10 cellular contexts compared by ENCODE assay signal in genomic region chr4:104743141-104743748, GRCh38.
DNase-seq lines count a peak whose midpoint lies in the region; ATAC-seq lines count a peak whose summit lies in the region.
"Had no signal": no experiment of that assay in that cellular context is flagged by ENCODE, and none has a peak within 500 bp of the region (broad histone marks: within the 10 kb centered on the region; RNA-seq: fewer than 3 reads in every experiment).

No MANE protein-coding gene starts in this region.

- no peaks in the 10 kb centered on the region for H3K36me3 Mint-ChIP-seq in memory B cell
- H3K36me3 Mint-ChIP-seq in activated CD4-positive, alpha-beta memory T cell treated with anti-CD3 and anti-CD28 coated beads for 36 hours: no peaks in the 10 kb centered on the region
- no peaks in the 10 kb centered on the region for H3K36me3 Mint-ChIP-seq in activated CD4-positive, alpha-beta memory T cell treated with anti-CD3 and anti-CD28 coated beads, Interleukin-2, amount 10 ng/mL, durations not matched to agents 7 days and 5 days (ENCODE audit: low read depth)

- CTCF ChIA-PET in activated CD4-positive, alpha-beta memory T cell treated with anti-CD3 and anti-CD28 coated beads for 36 hours (lab: Charles Lee): no interaction called here
- CTCF ChIA-PET in activated CD4-positive, alpha-beta memory T cell treated with anti-CD3 and anti-CD28 coated beads, Interleukin-2, amount 10 ng/mL, durations not matched to agents 7 days and 5 days (lab: Charles Lee): no interaction called here

- peaks cover 18% of the 10 kb centered on the region for H3K4me1 Mint-ChIP-seq in memory B cell
- H3K4me1 Mint-ChIP-seq in activated CD4-positive, alpha-beta memory T cell treated with anti-CD3 and anti-CD28 coated beads for 36 hours (ENCODE audit: low read depth): no peaks in the 10 kb centered on the region
- no peaks in the 10 kb centered on the region for H3K4me1 Mint-ChIP-seq in activated CD4-positive, alpha-beta memory T cell treated with anti-CD3 and anti-CD28 coated beads, Interleukin-2, amount 10 ng/mL, durations not matched to agents 7 days and 5 days

- peak overlapping the region; percentile 27 for H3K4me3 Mint-ChIP-seq in memory B cell
- H3K4me3 Mint-ChIP-seq in activated CD4-positive, alpha-beta memory T cell treated with anti-CD3 and anti-CD28 coated beads for 36 hours: no peak overlapping the region
- no peak overlapping the region for H3K4me3 Mint-ChIP-seq in activated CD4-positive, alpha-beta memory T cell treated with anti-CD3 and anti-CD28 coated beads, Interleukin-2, amount 10 ng/mL, durations not matched to agents 7 days and 5 days

- POLR2A ChIA-PET in activated CD4-positive, alpha-beta memory T cell treated with anti-CD3 and anti-CD28 coated beads for 36 hours (lab: Charles Lee): no interaction called here
- POLR2A ChIA-PET in activated CD4-positive, alpha-beta memory T cell treated with anti-CD3 and anti-CD28 coated beads, Interleukin-2, amount 10 ng/mL, durations not matched to agents 7 days and 5 days (lab: Charles Lee): interaction anchor here (0.8 kb wide), 1 partner anchor 15 kb away, joined by 3 read pairs; no protein-coding TSS in a partner anchor

- ATAC-seq in GM18907 (IDR thresholded peaks at IDR 0.05; ENCODE audit: unreplicated experiment) (peak; percentile 97), GM21717 (IDR thresholded peaks at IDR 0.05; ENCODE audit: unreplicated experiment) (peak; percentile 97), HG03175 (IDR thresholded peaks at IDR 0.05; ENCODE audit: unreplicated experiment) (peak; percentile 99), memory B cell (ENCODE audit: low read depth) (peak; percentile 96)

- no peaks in the 10 kb centered on the region for H3K27me3 Mint-ChIP-seq in memory B cell
- peaks cover 1% of the 10 kb centered on the region for H3K27me3 Mint-ChIP-seq in activated CD4-positive, alpha-beta memory T cell treated with anti-CD3 and anti-CD28 coated beads for 36 hours
- no peaks in the 10 kb centered on the region for H3K27me3 Mint-ChIP-seq in activated CD4-positive, alpha-beta memory T cell treated with anti-CD3 and anti-CD28 coated beads, Interleukin-2, amount 10 ng/mL, durations not matched to agents 7 days and 5 days

- H3K9me3 Mint-ChIP-seq in memory B cell: no peaks in the 10 kb centered on the region
- no peaks in the 10 kb centered on the region for H3K9me3 Mint-ChIP-seq in activated CD4-positive, alpha-beta memory T cell treated with anti-CD3 and anti-CD28 coated beads for 36 hours
- no peaks in the 10 kb centered on the region for H3K9me3 Mint-ChIP-seq in activated CD4-positive, alpha-beta memory T cell treated with anti-CD3 and anti-CD28 coated beads, Interleukin-2, amount 10 ng/mL, durations not matched to agents 7 days and 5 days

- H3K27ac Mint-ChIP-seq in memory B cell: peak overlapping the region; percentile 10
- H3K27ac Mint-ChIP-seq in activated CD4-positive, alpha-beta memory T cell treated with anti-CD3 and anti-CD28 coated beads for 36 hours: no peak overlapping the region
- no peak overlapping the region for H3K27ac Mint-ChIP-seq in activated CD4-positive, alpha-beta memory T cell treated with anti-CD3 and anti-CD28 coated beads, Interleukin-2, amount 10 ng/mL, durations not matched to agents 7 days and 5 days

- DNase-seq in memory B cell (ENCODE audit: low spot score in 2 of 2) (peak; percentile 22 to 52), kidney tubule cell (ENCODE audit: low spot score) (no peak)
- no peak for DNase-seq in activated CD4-positive, alpha-beta memory T cell treated with anti-CD3 and anti-CD28 coated beads for 36 hours
- DNase-seq in activated CD4-positive, alpha-beta memory T cell treated with anti-CD3 and anti-CD28 coated beads, Interleukin-2, amount 10 ng/mL, durations not matched to agents 7 days and 5 days: no peak
- DNase-seq: left cardiac atrium, NCI-H187, posterior cingulate gyrus had no signal

- intact Hi-C loops in activated CD4-positive, alpha-beta memory T cell treated with anti-CD3 and anti-CD28 coated beads for 36 hours (cut with micrococcal nuclease): no loop called here

Comparison
In these comparisons a context has a peak if more than half of its experiments do, and no peak if none do; other contexts are left out.
1. DNase-seq: peak in memory B cell (2 of 2); none in activated CD4-positive, alpha-beta memory T cell treated with anti-CD3 and anti-CD28 coated beads for 36 hours (single experiment), kidney tubule cell (single experiment) and activated CD4-positive, alpha-beta memory T cell treated with anti-CD3 and anti-CD28 coated beads, Interleukin-2, amount 10 ng/mL, durations not matched to agents 7 days and 5 days (single experiment).
2. Peak in every context shown above with its lines, with median percentiles within 50 percentile points of each other: ATAC-seq.